10 cellular contexts compared by ENCODE assay signal in the genomic region with DNA sequence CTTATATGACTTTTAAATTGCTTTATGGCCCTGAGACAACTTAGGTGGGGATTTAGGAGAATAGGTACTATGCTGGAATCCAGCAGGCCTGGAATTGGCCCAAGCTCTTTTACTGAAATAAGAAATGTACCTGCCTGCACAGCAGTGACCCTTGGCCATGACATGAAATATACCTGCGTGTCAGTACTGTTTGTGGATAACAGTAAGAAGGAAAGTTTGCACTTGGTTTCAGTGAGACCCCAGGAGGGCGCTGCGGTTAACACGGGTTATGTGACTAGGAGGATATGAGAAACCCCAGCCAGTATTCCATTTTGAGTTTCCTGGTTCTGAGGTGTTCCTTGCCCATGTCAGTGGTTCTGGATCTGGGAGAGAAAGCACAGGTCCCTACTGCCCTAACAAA. TPM values are rescaled to one million over a fixed set of nuclear protein-coding genes. Genes with fewer than 3 reads are reported as not detected.
DNase-seq lines count a peak whose midpoint lies in the region; ATAC-seq and TF ChIP-seq lines count a peak whose summit lies in the region.
"Had no signal": no experiment of that assay in that cellular context is flagged by ENCODE, and none has a peak within 500 bp of the region (broad histone marks: within the 10 kb centered on the region; RNA-seq: fewer than 3 reads in every experiment).

No MANE protein-coding gene starts in this region.

- H3K14ac ChIP-seq in H9 (ENCODE audit: insufficient read depth, low read length) = no peak overlapping the region

- DNase-seq in T-helper 2 cell treated with Interferon-gamma antibody and Interleukin-4, amounts not matched to agents 5 μg/mL and 100 μg/mL, for 36 hours (ENCODE audit: low spot score) = peak; percentile 27
- DNase-seq in memory B cell (ENCODE audit: low spot score in 2 of 2) (no peak), ecto neural progenitor cell (ENCODE audit: low spot score) (no peak), H7 (no peak), H9 (no peak), HPDE6-E6E7 (ENCODE audit: extremely low spot score) (no peak)
- DNase-seq: NCI-H69, ovary had no signal

- no peak overlapping the region for H3K9ac ChIP-seq in H9 (ENCODE audit: extremely low read depth, insufficient read length, low read length)

- no peak overlapping the region for H2BK120ac ChIP-seq in H9 (ENCODE audit: low read depth, low read length, poor library complexity, severe bottlenecking)

- H3K56ac ChIP-seq in H9 (ENCODE audit: insufficient read length, low read depth, low read length) = no peak overlapping the region

- peaks cover 5% of the 10 kb centered on the region; the same call in 1 of the 2 replicates for H3K4me1 ChIP-seq in H9 (ENCODE audit: insufficient read depth, low read length)

- no peak overlapping the region for H3K27ac ChIP-seq in H9 (ENCODE audit: insufficient read length, low read depth, low read length)
- H3K27ac ChIP-seq: ovary had no signal

- no peak overlapping the region for H2AFZ ChIP-seq in H9 (ENCODE audit: low read length)

- peaks cover 3% of the 10 kb centered on the region; the same call in 1 of the 2 replicates for H3K79me2 ChIP-seq in H9 (ENCODE audit: insufficient read depth, low read length)

- H3K9me3 ChIP-seq in H9 (ENCODE audit: control insufficient read depth, low read depth, low read length) = peaks cover 6% of the 10 kb centered on the region
- H3K9me3 ChIP-seq: ovary had no signal

- H3K79me1 ChIP-seq in H9 (ENCODE audit: insufficient read depth, low read depth, low read length, poor library complexity, severe bottlenecking) = peaks cover 3% of the 10 kb centered on the region

- H2BK15ac ChIP-seq in H9 (ENCODE audit: low read depth, low read length) = no peak overlapping the region

- no peak overlapping the region for H3K4ac ChIP-seq in H9 (ENCODE audit: low read depth, low read length)

- no peak for TF ChIP-seq CTCF in H9 (conservative IDR thresholded peaks at IDR 0.05)

- peaks cover 23% of the 10 kb centered on the region for H3K36me3 Mint-ChIP-seq in T-helper 2 cell treated with Interferon-gamma antibody and Interleukin-4, amounts not matched to agents 5 μg/mL and 100 μg/mL, for 36 hours (ENCODE audit: low read depth)
- H3K36me3 Mint-ChIP-seq in memory B cell (no peaks in the 10 kb centered on the region), H9 (ENCODE audit: insufficient read depth in 1 of 3, low read depth in 3 of 3) (peaks cover 6 to 9% (median 8%) of the 10 kb centered on the region in 3 experiments)

- no peak overlapping the region for H2BK12ac ChIP-seq in H9 (ENCODE audit: insufficient read length, low read depth, low read length)

- no peak overlapping the region for H3K4me2 ChIP-seq in H9 (ENCODE audit: insufficient read depth, insufficient read length, low read length)

- no peak overlapping the region for H4K91ac ChIP-seq in H9 (ENCODE audit: insufficient read length, low read depth, low read length)

- H3K18ac ChIP-seq in H9 (ENCODE audit: insufficient read length, low read depth, low read length) = no peak overlapping the region

- no peak overlapping the region for H3T11ph ChIP-seq in H9 (ENCODE audit: low read length)

- H3K27me3 ChIP-seq in H7 (ENCODE audit: control insufficient read depth, insufficient read depth, low read length) (peaks cover 5% of the 10 kb centered on the region), H9 (ENCODE audit: insufficient read depth, low read length) (no peaks in the 10 kb centered on the region)
- H3K27me3 ChIP-seq: ovary had no signal

- H3K27ac Mint-ChIP-seq in T-helper 2 cell treated with Interferon-gamma antibody and Interleukin-4, amounts not matched to agents 5 μg/mL and 100 μg/mL, for 36 hours = peak overlapping the region; percentile 85
- H3K27ac Mint-ChIP-seq in memory B cell (peak overlapping the region; percentile 85), H9 (no peak overlapping the region)

- H2BK5ac ChIP-seq in H9 (ENCODE audit: insufficient read length, low read length) = no peak overlapping the region

- TF ChIP-seq POLR2A in GM18505 (IDR thresholded peaks at IDR 0.05; ENCODE audit: borderline replicate concordance, extremely low read depth, insufficient read depth, insufficient read length) = no peak

- WGBS in H9 (ENCODE audit: extremely low coverage, insufficient read length, low lambda C conversion rate) = no CpG with 5 or more reads among the region's 4 CpGs

- no peaks in the 10 kb centered on the region for H4K20me1 ChIP-seq in H9 (ENCODE audit: control insufficient read depth, insufficient read depth, insufficient read length)

- no peak overlapping the region for H4K5ac ChIP-seq in H9 (ENCODE audit: insufficient read length, low read depth, low read length)

- no peaks in the 10 kb centered on the region for H3K36me3 ChIP-seq in H7 (replicated peaks; ENCODE audit: control insufficient read depth, insufficient read depth, low read length)
- H3K36me3 ChIP-seq: ovary had no signal

- H2BK20ac ChIP-seq in H9 (ENCODE audit: low read depth, low read length, poor library complexity, severe bottlenecking) = no peak overlapping the region

- no peak overlapping the region for H3K4me3 ChIP-seq in H7 (ENCODE audit: insufficient read depth, low read depth, low read length)
- H3K4me3 ChIP-seq: ovary had no signal

- no peaks in the 10 kb centered on the region for H3K9me3 Mint-ChIP-seq in T-helper 2 cell treated with Interferon-gamma antibody and Interleukin-4, amounts not matched to agents 5 μg/mL and 100 μg/mL, for 36 hours
- no peaks in the 10 kb centered on the region for H3K9me3 Mint-ChIP-seq in memory B cell
- peaks cover 71 to 74% of the 10 kb centered on the region in 2 experiments for H3K9me3 Mint-ChIP-seq in H9

- ATAC-seq in GM18505 (IDR thresholded peaks at IDR 0.05; ENCODE audit: unreplicated experiment) = peak; percentile 43
- ATAC-seq in GM21737 (IDR thresholded peaks at IDR 0.05; ENCODE audit: unreplicated experiment) = peak; percentile 35
- no peak for ATAC-seq in memory B cell (ENCODE audit: low read depth)

- no peaks in the 10 kb centered on the region for H3K27me3 Mint-ChIP-seq in T-helper 2 cell treated with Interferon-gamma antibody and Interleukin-4, amounts not matched to agents 5 μg/mL and 100 μg/mL, for 36 hours (ENCODE audit: low read depth)
- H3K27me3 Mint-ChIP-seq in memory B cell (no peaks in the 10 kb centered on the region), H9 (ENCODE audit: low read depth) (peaks cover 7% of the 10 kb centered on the region)

- peaks cover 78% of the 10 kb centered on the region for H3K4me1 Mint-ChIP-seq in T-helper 2 cell treated with Interferon-gamma antibody and Interleukin-4, amounts not matched to agents 5 μg/mL and 100 μg/mL, for 36 hours (ENCODE audit: low read depth)
- H3K4me1 Mint-ChIP-seq in memory B cell (peaks cover 41% of the 10 kb centered on the region), H9 (peaks cover 44 to 52% of the 10 kb centered on the region in 2 experiments)

- H2AK5ac ChIP-seq in H9 (ENCODE audit: insufficient read length, low read length) = no peak overlapping the region

- peak overlapping the region; percentile 90 for H3K4me3 Mint-ChIP-seq in T-helper 2 cell treated with Interferon-gamma antibody and Interleukin-4, amounts not matched to agents 5 μg/mL and 100 μg/mL, for 36 hours
- H3K4me3 Mint-ChIP-seq in memory B cell (peak overlapping the region; percentile 39), H9 (peak overlapping the region in 1 of 2 experiments; percentile 55; a peak in 1 of 5 replicates)

- no peak overlapping the region for H3K23ac ChIP-seq in H9 (ENCODE audit: insufficient read length, low read depth, low read length)

- peaks cover 8% of the 10 kb centered on the region for H3K23me2 ChIP-seq in H9 (ENCODE audit: insufficient read length, low read depth, low read length, poor library complexity, severe bottlenecking)

- H4K8ac ChIP-seq in H9 (replicated peaks; ENCODE audit: insufficient read length, low read depth, low read length) = no peak overlapping the region

RNA-seq across cellular contexts. Expression of gene MTM1, which starts 5.3 kb away (rescaled TPM):
- total RNA-seq in H7 (2014; rRNA removed; shearing (Covaris generic)) = 15.9 and 22.4 TPM in 2 replicates
- 4.8 and 6.4 TPM in 2 replicates for total RNA-seq in H9 (2021)

Comparison
In these comparisons a context has a peak if more than half of its experiments do, and no peak if none do; other contexts are left out.
1. H3K27ac Mint-ChIP-seq: peak in T-helper 2 cell treated with Interferon-gamma antibody and Interleukin-4, amounts not matched to agents 5 μg/mL and 100 μg/mL, for 36 hours (single experiment) and memory B cell (single experiment); none in H9 (0 of 3).